ENCODE assay signal across 8 cellular contexts in the genomic region with DNA sequence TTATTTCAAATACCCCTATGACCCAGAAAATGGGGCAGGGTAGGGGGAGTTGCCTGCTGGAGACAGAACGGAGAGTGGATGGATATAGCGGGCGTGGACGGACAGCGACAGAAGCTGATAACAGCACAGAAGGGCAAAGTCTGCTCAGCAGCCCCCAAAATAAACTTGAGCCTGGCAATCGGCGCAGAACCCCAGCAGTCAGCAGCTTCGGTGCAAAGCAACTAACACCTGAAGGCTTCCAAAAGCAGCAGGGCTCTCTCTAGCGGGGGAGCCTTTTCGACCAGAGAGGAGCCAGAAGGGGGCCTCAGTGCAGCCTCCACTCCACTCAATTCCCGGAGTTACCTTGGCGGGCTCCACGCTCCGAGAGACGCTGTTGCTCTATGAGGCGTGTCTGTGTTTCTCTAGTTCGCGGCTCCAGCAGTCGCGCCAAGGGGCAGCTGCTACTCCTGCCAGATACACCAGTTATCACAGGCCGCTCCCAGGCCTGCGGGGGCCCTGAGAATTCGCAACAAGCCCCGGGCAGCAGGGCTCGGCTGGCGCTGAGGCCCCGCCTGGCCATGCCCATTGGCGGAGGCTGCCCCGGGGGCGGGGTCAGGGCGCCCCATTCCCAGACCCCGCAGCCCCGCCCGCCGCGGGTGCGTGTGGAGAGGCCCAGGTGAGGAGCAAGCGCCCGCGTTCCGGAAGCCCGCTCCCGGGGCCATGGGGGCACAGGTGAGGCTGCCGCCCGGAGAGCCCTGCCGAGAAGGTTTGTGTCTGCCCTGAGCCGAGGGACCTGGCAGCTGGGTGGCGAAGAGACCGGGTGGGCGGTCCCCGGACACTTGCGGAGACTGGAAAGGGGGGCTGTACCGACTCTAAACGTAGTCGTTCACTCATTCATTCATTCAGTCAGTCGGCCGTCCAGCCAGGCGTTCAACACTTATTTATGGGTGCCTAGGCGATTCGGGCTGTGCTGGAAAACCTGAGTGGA. TPM values are rescaled to one million over a fixed set of nuclear protein-coding genes. Genes with fewer than 3 reads are reported as not detected.
DNase-seq lines count a peak whose midpoint lies in the region; ATAC-seq and TF ChIP-seq lines count a peak whose summit lies in the region.

Gene CNGA1 (minus strand): TSS at position 541 of the 967 bp plus-strand sequence. CDS start 63,992 bp downstream, outside the sequence.
Gene NIPAL1 (plus strand): TSS at position 632 of the 967 bp plus-strand sequence. CDS start 68 bp downstream, at position 700.

- peak; percentile 57 for TF ChIP-seq CTCF in epithelial cell of proximal tubule (conservative IDR thresholded peaks at IDR 0.05; ENCODE audit: low read depth, low read length)

- peak; percentile 42 for DNase-seq in COLO829 (ENCODE audit: low spot score)
- peak; percentile 90 for DNase-seq in HPDE6-E6E7 (ENCODE audit: extremely low spot score)
- peak; percentile 55 for DNase-seq in NOMO-1 treated with dmso at 0.1 percent for 144 hours (lab: John Stamatoyannopoulos, UW; ENCODE audit: unreplicated experiment)
- DNase-seq in activated CD8-positive, alpha-beta memory T cell treated with anti-CD3 and anti-CD28 coated beads, Interleukin-2, amount 50 U/mL, for 48 hours = peak; percentile 85
- DNase-seq in epithelial cell of proximal tubule (ENCODE audit: low read depth) = no peak
- peak; percentile 74 for DNase-seq in mucosa of gallbladder (ENCODE audit: low spot score)
- DNase-seq in stimulated activated CD8-positive, alpha-beta memory T cell treated with anti-CD3 and anti-CD28 coated beads, Interleukin-4, amount 100 ng/mL, for 4 hours (ENCODE audit: low read depth in 2 of 2, low spot score in 1 of 2) = peak; percentile 24 to 46

- peak; percentile 90 for ATAC-seq in GM21367 (IDR thresholded peaks at IDR 0.05; ENCODE audit: unreplicated experiment)

- H3K4me3 ChIP-seq in epithelial cell of proximal tubule (ENCODE audit: low read depth, low read length) = peak within 1 kb of the TSS; percentile 85

RNA-seq across cellular contexts. Expression of gene CNGA1, which starts in this region (rescaled TPM):
- total RNA-seq in epithelial cell of proximal tubule (0.87 and 2.8 TPM in 2 replicates), mucosa of gallbladder (3.3 TPM)

RNA-seq across cellular contexts. Expression of gene NIPAL1, which starts in this region (rescaled TPM):
- 3.9 and 8.7 TPM in 2 replicates for total RNA-seq in epithelial cell of proximal tubule
- total RNA-seq in mucosa of gallbladder = 9.2 TPM
